Comparison of ENCODE assay signal across 8 cellular contexts in the genomic region with DNA sequence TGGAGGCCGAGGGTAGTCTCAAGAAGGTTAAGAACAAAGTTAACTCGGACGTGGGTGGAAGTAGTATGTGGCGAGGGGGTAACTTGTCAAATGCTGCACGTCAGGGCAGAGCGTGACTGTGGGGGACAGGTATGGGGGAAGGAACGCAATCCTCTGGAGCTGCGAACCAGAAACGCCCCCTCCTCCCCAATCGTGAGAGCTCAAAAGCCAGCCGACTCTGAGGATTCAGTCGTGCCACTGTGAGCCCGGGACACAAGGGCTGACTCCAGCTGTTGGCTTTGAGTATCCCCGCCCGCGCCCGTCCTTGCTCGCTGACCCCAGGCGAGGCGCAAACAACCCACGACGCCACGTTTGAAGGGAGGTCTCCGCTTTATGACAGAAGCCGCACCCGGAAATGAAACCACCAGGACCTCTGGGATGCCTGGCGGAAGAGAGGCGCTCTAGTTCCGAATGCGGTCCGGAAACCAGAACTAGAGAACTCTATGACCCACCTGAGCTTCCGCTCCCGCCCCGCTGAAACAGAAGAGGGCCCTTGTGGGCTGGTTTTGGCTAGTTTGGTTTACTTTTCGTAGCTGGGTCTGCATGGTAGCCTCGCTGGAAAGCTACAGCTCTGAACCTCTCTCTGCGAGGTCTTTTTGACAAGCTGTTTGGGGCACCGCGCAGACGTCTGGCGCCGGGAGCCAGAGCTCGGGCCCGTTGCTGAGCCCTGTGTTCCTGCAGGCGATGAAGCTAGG. TPM values are rescaled to one million over a fixed set of nuclear protein-coding genes. Genes with fewer than 3 reads are reported as not detected.
A peak's percentile ranks its signal among the peaks of the same experiment; 100 is the strongest.
DNase-seq lines count a peak whose midpoint lies in the region; ATAC-seq and TF ChIP-seq lines count a peak whose summit lies in the region.

PEX12 (minus strand) TSS at position 377 of the 734 bp plus-strand sequence. CDS start 550 bp downstream, outside the sequence.

- BruUV-seq in Caco-2 (replicated peaks; lab: Mats Ljungman, UMichigan) = no TSS peak

- H3K4me3 ChIP-seq in Caco-2 (ENCODE audit: low read depth, low read length) = peak within 1 kb of the TSS; percentile 50
- peak within 1 kb of the TSS; percentile 90 to 95 for H3K4me3 ChIP-seq in mucosa of rectum (ENCODE audit: low read length in 2 of 2)

- H3K9me3 Mint-ChIP-seq in Caco-2 (ENCODE audit: unreplicated experiment) = no peaks in the 10 kb centered on the region
- H3K9me3 Mint-ChIP-seq in IgD-negative memory B cell = no peaks in the 10 kb centered on the region

- peak within 1 kb of the TSS; percentile 100 for H3K4me3 Mint-ChIP-seq in Caco-2 (ENCODE audit: unreplicated experiment)
- H3K4me3 Mint-ChIP-seq in IgD-negative memory B cell = peak within 1 kb of the TSS; percentile 93 to 100 (median 100)

- TF ChIP-seq CTCF in Caco-2 (IDR thresholded peaks at IDR 0.05; ENCODE audit: insufficient read depth in 1 of 2, low read depth in 1 of 2, low read length in 1 of 2, severe bottlenecking in 1 of 2, unreplicated experiment in 1 of 2) = no peak

- H3K4me1 Mint-ChIP-seq in Caco-2 (ENCODE audit: low read depth, unreplicated experiment) (peaks cover 5% of the 10 kb centered on the region), IgD-negative memory B cell (peaks cover 16 to 20% (median 19%) of the 10 kb centered on the region in 3 donors)

- peak; percentile 97 for TF ChIP-seq POLR2A in erythroblast (IDR thresholded peaks at IDR 0.05; ENCODE audit: low read length)

- H3K9me3 ChIP-seq in Caco-2 = no peaks in the 10 kb centered on the region
- no peaks in the 10 kb centered on the region for H3K9me3 ChIP-seq in mucosa of rectum (ENCODE audit: control insufficient read depth in 2 of 2, low read length in 2 of 2)

- peak within 1 kb of the TSS; percentile 89 to 97 for H3K9ac ChIP-seq in mucosa of rectum (ENCODE audit: low read depth in 1 of 2, low read length in 2 of 2)

- CTCF ChIA-PET in Caco-2 (lab: Charles Lee) = interaction anchor here (0.7 to 1.5 kb wide), 4 partner anchors 8 to 230 kb away, joined by 3 to 6 read pairs (median 3); partner anchors contain the start of gene AP2B1

- peak; percentile 88 to 92 for DNase-seq in Caco-2
- DNase-seq in OCI-M1 (lab: John Stamatoyannopoulos, UW) = peak; percentile 98
- peak; percentile 78 for DNase-seq in activated T-cell treated with anti-CD3 and anti-CD28 coated beads for 48 hours (ENCODE audit: low read depth)
- peak; percentile 90 to 92 for DNase-seq in erythroblast (lab: John Stamatoyannopoulos, UW)
- peak; percentile 70 to 77 for DNase-seq in stimulated activated CD8-positive, alpha-beta memory T cell treated with anti-CD3 and anti-CD28 coated beads, Interleukin-4, amount 100 ng/mL, for 4 hours (ENCODE audit: low read depth in 2 of 2, low spot score in 1 of 2)

- H3K4me1 ChIP-seq in Caco-2 (peaks cover 6% of the 10 kb centered on the region), mucosa of rectum (ENCODE audit: control insufficient read depth in 2 of 2, insufficient read depth in 2 of 2, low read length in 2 of 2) (peaks cover 8 to 10% of the 10 kb centered on the region in 2 donors)

- H3K27me3 ChIP-seq in Caco-2 (replicated peaks; ENCODE audit: control insufficient read depth, insufficient read depth, low read length) (no peaks in the 10 kb centered on the region), mucosa of rectum (ENCODE audit: control insufficient read depth in 2 of 2, insufficient read depth in 2 of 2, low read length in 2 of 2) (no peaks in the 10 kb centered on the region)

- intact Hi-C loops in Caco-2 (cut with micrococcal nuclease; ENCODE audit: unreplicated experiment) = loop anchor here (1.0 kb wide), 2 partner anchors 9 to 11 kb away; partner anchors contain the start of gene AP2B1

- H3K27ac Mint-ChIP-seq in Caco-2 (ENCODE audit: unreplicated experiment) (peak within 1 kb of the TSS; percentile 100), IgD-negative memory B cell (peak within 1 kb of the TSS; percentile 98 to 99 (median 98))

- H3K36me3 ChIP-seq in Caco-2 (ENCODE audit: control insufficient read depth, insufficient read depth, low read length) = no peaks in the 10 kb centered on the region
- peaks cover 6 to 10% of the 10 kb centered on the region in 2 donors for H3K36me3 ChIP-seq in mucosa of rectum (ENCODE audit: control insufficient read depth in 2 of 2, insufficient read depth in 2 of 2, low read length in 2 of 2)

- ATAC-seq in GM21526 (IDR thresholded peaks at IDR 0.05; ENCODE audit: low FRiP score, unreplicated experiment) = peak; percentile 74

- H3K27ac ChIP-seq in mucosa of rectum (ENCODE audit: low read depth in 2 of 2, low read length in 2 of 2) = peak within 1 kb of the TSS; percentile 82 to 92

- H3K36me3 Mint-ChIP-seq in Caco-2 (ENCODE audit: insufficient read depth, unreplicated experiment) = peaks cover 13% of the 10 kb centered on the region
- peaks cover 5% of the 10 kb centered on the region for H3K36me3 Mint-ChIP-seq in IgD-negative memory B cell

- POLR2A ChIA-PET in Caco-2 (lab: Charles Lee) = interaction anchor here (0.5 to 3.4 kb wide), 9 partner anchors 10 to 487 kb away, joined by 3 to 51 read pairs (median 5); partner anchors contain the start of genes AP2B1 and TAF15

- H3K27me3 Mint-ChIP-seq in Caco-2 (ENCODE audit: insufficient read depth, unreplicated experiment) (no peaks in the 10 kb centered on the region), IgD-negative memory B cell (peaks cover under 1% of the 10 kb centered on the region)

RNA-seq across cellular contexts. Expression of gene PEX12, which starts in this region (rescaled TPM):
- 4.8 and 5.1 TPM in 2 replicates for total RNA-seq in Caco-2 (2022)
- 1.3 TPM for polyA plus RNA-seq in IgD-negative memory B cell

Comparison
In these comparisons a context has a peak if more than half of its experiments do, and no peak if none do; other contexts are left out.
1. Peak in every context shown above with its lines: DNase-seq, ATAC-seq, H3K4me3 ChIP-seq and H3K27ac ChIP-seq.